ENCODE assay signal across 8 cellular contexts in the genomic region with DNA sequence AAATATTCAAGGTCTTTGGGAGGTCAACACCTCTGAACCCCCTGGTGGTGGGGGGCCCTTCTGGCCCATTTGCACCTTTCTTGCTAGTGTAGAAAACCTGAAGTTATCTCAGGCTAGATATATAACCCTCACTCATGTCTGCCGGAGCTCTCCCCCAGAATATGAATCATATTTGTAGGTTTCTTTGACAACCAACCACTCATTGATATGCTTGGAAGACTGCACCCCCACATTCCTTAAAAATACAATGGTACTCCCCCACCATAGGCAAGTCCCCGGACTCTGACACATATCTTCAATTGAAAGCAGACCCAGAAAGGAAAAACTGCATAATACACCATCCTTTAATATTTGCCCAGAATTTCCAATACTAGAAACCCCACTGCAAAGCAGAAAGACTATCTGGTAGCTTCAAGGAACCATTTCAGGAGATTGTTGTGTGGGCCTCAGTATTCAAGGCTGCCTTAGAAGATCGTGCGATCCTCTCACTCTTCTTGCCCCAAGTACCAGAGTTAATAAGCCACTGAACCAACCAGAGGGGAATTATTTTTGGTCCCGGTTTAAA. TPM values are rescaled to one million over a fixed set of nuclear protein-coding genes. Genes with fewer than 3 reads are reported as not detected.
DNase-seq lines count a peak whose midpoint lies in the region; ATAC-seq and TF ChIP-seq lines count a peak whose summit lies in the region.

No MANE protein-coding gene starts in this region.

- no peaks in the 10 kb centered on the region for H3K27me3 ChIP-seq in esophagus squamous epithelium
- no peaks in the 10 kb centered on the region for H3K27me3 ChIP-seq in parathyroid adenoma (ENCODE audit: control insufficient read depth, insufficient read depth, low read length)

- H3K4me3 ChIP-seq in esophagus squamous epithelium (peak overlapping the region; percentile 75 to 93 (median 85)), parathyroid adenoma (ENCODE audit: low read depth, low read length) (peak overlapping the region; percentile 88)

- H2AFZ ChIP-seq in parathyroid adenoma: peak overlapping the region; percentile 98

- DNase-seq in esophagus squamous epithelium (lab: John Stamatoyannopoulos, UW) (no peak), foreskin melanocyte (no peak), NCI-H69 (lab: John Stamatoyannopoulos, UW) (no peak), NCI-H146 treated with DMSO at 0.1 percent for 48 hours (lab: John Stamatoyannopoulos, UW; ENCODE audit: unreplicated experiment) (no peak)

- TF ChIP-seq CTCF in VCaP (conservative IDR thresholded peaks at IDR 0.05): no peak
- TF ChIP-seq CTCF in esophagus squamous epithelium (IDR thresholded peaks at IDR 0.05): no peak
- no peak for TF ChIP-seq CTCF in parathyroid adenoma (IDR thresholded peaks at IDR 0.05)

- H3K27ac ChIP-seq in VCaP (peak overlapping the region; percentile 93), esophagus squamous epithelium (peak overlapping the region; percentile 96 to 99 (median 98)), parathyroid adenoma (peak overlapping the region; percentile 98)

- H3K36me3 ChIP-seq in esophagus squamous epithelium (peaks cover 0 to 14% (median 0%) of the 10 kb centered on the region in 3 donors), parathyroid adenoma (ENCODE audit: control insufficient read depth, insufficient read depth, low read length) (no peaks in the 10 kb centered on the region)

- TF ChIP-seq POLR2A in esophagus squamous epithelium (IDR thresholded peaks at IDR 0.05): no peak

- H3K4me1 ChIP-seq in esophagus squamous epithelium (peaks cover 8 to 68% (median 25%) of the 10 kb centered on the region in 3 donors), parathyroid adenoma (peaks cover 5% of the 10 kb centered on the region)

- no peaks in the 10 kb centered on the region for H3K9me3 ChIP-seq in esophagus squamous epithelium
- no peaks in the 10 kb centered on the region for H3K9me3 ChIP-seq in parathyroid adenoma (ENCODE audit: control insufficient read depth, low read length)

- 13 to 14% methylated on average over 5 of the region's 5 CpGs for WGBS in esophagus squamous epithelium, 2 donors

- H3K79me2 ChIP-seq in parathyroid adenoma: peaks cover 35% of the 10 kb centered on the region

- ATAC-seq in GM18858 (IDR thresholded peaks at IDR 0.05; ENCODE audit: unreplicated experiment): peak; percentile 5
- peak; percentile 8 for ATAC-seq in HG02870 (IDR thresholded peaks at IDR 0.05; ENCODE audit: unreplicated experiment)

- no peak overlapping the region for H3K9ac ChIP-seq in parathyroid adenoma

- peak overlapping the region; percentile 85 for H3K4me2 ChIP-seq in parathyroid adenoma (ENCODE audit: low read length)

- intact Hi-C loops in esophagus squamous epithelium (cut with DNase I): loop anchor here (5.0 kb wide), 1 partner anchor 157 kb away; a partner anchor contains a TSS

RNA-seq across cellular contexts. Expression of a gene that starts 1.0 kb away (rescaled TPM):
- 10 to 100 TPM; 20.9 to 50.0 (median 41.7) TPM for total RNA-seq in esophagus squamous epithelium

RNA-seq across cellular contexts. Expression of a gene that starts 3.4 kb away (rescaled TPM):
- 1 to 10 TPM in 1 of 4 donors, under 1 TPM in 1, not detected in 2; 0.57 to 6.3 TPM for total RNA-seq in esophagus squamous epithelium

RNA-seq across cellular contexts. Expression of a gene that starts 41.3 kb away (rescaled TPM):
- 10 to 100 TPM in 3 of 4 donors, 1 to 10 TPM in 1; 6.9 to 28.3 (median 13.2) TPM for total RNA-seq in esophagus squamous epithelium
